In genomic region chr7:130145424-130146106, GRCh38 we compare ENCODE assay signal across 1 cellular context.
TF ChIP-seq lines count a peak whose summit lies in the region.

No MANE protein-coding gene starts in this region.

TF ChIP-seq in neural cell, 6 proteins besides CTCF, POLR2A, EP300 and RAD21 (continued from another document):
- no peak for TF ChIP-seq REST (IDR thresholded peaks at IDR 0.05; ENCODE audit: borderline replicate concordance)
